In the genomic region with DNA sequence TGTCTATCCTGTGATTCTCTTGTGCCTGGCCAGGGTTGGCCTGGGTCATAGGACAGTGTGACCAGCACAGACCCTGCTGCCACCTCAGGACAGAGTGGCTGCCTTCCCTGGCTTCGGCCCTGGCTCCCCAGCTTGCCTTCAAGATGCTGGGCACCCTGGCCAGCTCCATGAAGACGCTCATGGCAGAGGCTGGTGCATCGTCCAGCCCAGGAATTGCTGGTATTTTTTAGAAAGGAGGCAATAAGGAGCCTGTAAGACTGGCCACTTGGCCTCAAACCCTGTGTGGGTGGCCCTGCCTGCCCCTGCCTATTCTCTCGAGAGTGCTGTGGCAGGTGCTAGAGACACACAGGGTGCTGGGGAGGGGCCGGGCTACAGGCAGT, we compare ENCODE assay signal across 15 cellular contexts.
"Had no signal": no experiment of that assay in that cellular context is flagged by ENCODE, and none has a peak within 500 bp of the region (broad histone marks: within the 10 kb centered on the region; RNA-seq: fewer than 3 reads in every experiment).

No MANE protein-coding gene starts in this region.

- H3K4me3 ChIP-seq: pancreas, tibial nerve, uterus had no signal

- H3K27ac ChIP-seq: neutrophil, pancreas, tibial nerve, uterus had no signal

- FAIRE-seq: pancreas had no signal

- H3K27me3 ChIP-seq: pancreas, uterus had no signal

- H3K9me3 ChIP-seq: neutrophil, pancreas, uterus had no signal

- H3K4me1 ChIP-seq: pancreas, tibial nerve, uterus had no signal

- H3K36me3 ChIP-seq: neutrophil, pancreas, tibial nerve, uterus had no signal

- H3K27ac Mint-ChIP-seq: activated CD4-positive, alpha-beta T cell treated with anti-CD3 and anti-CD28 coated beads for 36 hours; activated naive CD4-positive, alpha-beta T cell treated with anti-CD3 and anti-CD28 coated beads for 36 hours; activated T-helper 2 cell treated with anti-CD3 and anti-CD28 coated beads, Interferon-gamma antibody, Interleukin-2, Interleukin-4, amounts not matched to agents 10 μg/mL and 5 μg/mL and 100 μg/mL, durations not matched to agents 14 hours and 24 hours and 36 hours; naive thymus-derived CD4-positive, alpha-beta T cell had no signal

- DNase-seq: activated CD4-positive, alpha-beta T cell treated with anti-CD3 and anti-CD28 coated beads for 36 hours; activated CD4-positive, alpha-beta T cell treated with anti-CD3 and anti-CD28 coated beads, Interleukin-2, amount 50 U/mL, for 48 hours; activated naive CD4-positive, alpha-beta T cell treated with anti-CD3 and anti-CD28 coated beads for 36 hours; activated T-cell treated with anti-CD3 and anti-CD28 coated beads for 4 hours; naive thymus-derived CD4-positive, alpha-beta T cell; stimulated activated CD4-positive, alpha-beta T cell treated with anti-CD3 and anti-CD28 coated beads, Interleukin-12 subunit alpha, Interleukin-12 subunit beta, amount 100 ng/mL, for 4 hours; stimulated activated CD4-positive, alpha-beta T cell treated with anti-CD3 and anti-CD28 coated beads, Interleukin-1b, Interleukin-23, amount 100 ng/mL, for 48 hours; stimulated activated naive CD8-positive, alpha-beta T cell treated with anti-CD3 and anti-CD28 coated beads, Interleukin-15, Interleukin-2, amounts not matched to agents 100 U/mL and 50 U/mL, for 24 hours; SW 1271; T-helper 2 cell; uterus had no signal

- H3K4me3 Mint-ChIP-seq: activated CD4-positive, alpha-beta T cell treated with anti-CD3 and anti-CD28 coated beads for 36 hours; activated naive CD4-positive, alpha-beta T cell treated with anti-CD3 and anti-CD28 coated beads for 36 hours; naive thymus-derived CD4-positive, alpha-beta T cell had no signal

- H3K4me1 Mint-ChIP-seq: activated CD4-positive, alpha-beta T cell treated with anti-CD3 and anti-CD28 coated beads for 36 hours had no signal
